In genomic region chr12:71981149-71981548, GRCh38 we compare ENCODE assay signal across 19 cellular contexts. TPM values are rescaled to one million over a fixed set of nuclear protein-coding genes. Genes with fewer than 3 reads are reported as not detected.
DNase-seq lines count a peak whose midpoint lies in the region; ATAC-seq, FAIRE-seq and TF ChIP-seq lines count a peak whose summit lies in the region.
"Had no signal": no experiment of that assay in that cellular context is flagged by ENCODE, and none has a peak within 500 bp of the region (broad histone marks: within the 10 kb centered on the region; RNA-seq: fewer than 3 reads in every experiment).

No MANE protein-coding gene starts in this region.

- H4K20me1 ChIP-seq in HCT116 (ENCODE audit: insufficient read depth) (no peaks in the 10 kb centered on the region), PC-3 (ENCODE audit: low read length) (no peaks in the 10 kb centered on the region)

- TF ChIP-seq CTCF in HCT116 (IDR thresholded peaks at IDR 0.05 in 2 of 3, conservative IDR thresholded peaks at IDR 0.05 in 1 of 3; ENCODE audit: borderline replicate concordance in 1 of 3, insufficient read depth in 1 of 3, low read depth in 2 of 3, low read length in 2 of 3) = no peak
- no peak for TF ChIP-seq CTCF in PC-3 (conservative IDR thresholded peaks at IDR 0.05; ENCODE audit: low read depth, low read length)

- RAD21 ChIA-PET in HCT116 (lab: Charles Lee; ENCODE audit: low non-redundant PET in 1 of 2, low total read pairs in 2 of 2, uncharacterized antibody in 2 of 2, unreplicated experiment in 2 of 2) = no interaction called here

- DNase-seq in HCT116 (ENCODE audit: low read depth, low spot score) = no peak
- peak; percentile 27 for DNase-seq in PC-3
- peak; percentile 15 for DNase-seq in iris pigment epithelial cell (ENCODE audit: low read depth)
- peak; percentile 41 for DNase-seq in renal cortical epithelial cell (ENCODE audit: low read depth)
- no peak for DNase-seq in RCC 7860 (ENCODE audit: low spot score)
- no peak for DNase-seq in effector CD4-positive, alpha-beta T cell
- DNase-seq: CD8-positive, alpha-beta T cell; H9; NCI-H1092; NCI-H1694; NCI-H345; NCI-H69; PC-9 had no signal

- H3K4me3 ChIP-seq in HCT116 (replicated peaks in 1 of 2; ENCODE audit: low read depth in 1 of 2, low read length in 2 of 2) = no peak overlapping the region
- H3K4me3 ChIP-seq in PC-3 (ENCODE audit: low read length) = no peak overlapping the region
- H3K4me3 ChIP-seq: PC-9 had no signal

- H3K4me2 ChIP-seq in HCT116 (ENCODE audit: low read length) (no peak overlapping the region), PC-3 (ENCODE audit: low read length) (no peak overlapping the region)
- H3K4me2 ChIP-seq: PC-9 had no signal

- H3K27me3 ChIP-seq in HCT116 (ENCODE audit: insufficient read depth, low read length) (no peaks in the 10 kb centered on the region), PC-3 (ENCODE audit: low read length) (peaks cover 6% of the 10 kb centered on the region)

- POLR2A ChIA-PET in HCT116 (lab: Charles Lee) (no interaction called here), PC-3 (lab: Charles Lee; ENCODE audit: unreplicated experiment) (interaction anchor here (0.7 kb wide), 1 partner anchor 41 kb away, joined by 3 read pairs; no protein-coding TSS in a partner anchor)

- H3K9ac ChIP-seq in HCT116 (ENCODE audit: low read length) = no peak overlapping the region
- no peak overlapping the region for H3K9ac ChIP-seq in PC-3 (ENCODE audit: low read length)

- H3K79me2 ChIP-seq in HCT116 (ENCODE audit: insufficient read depth, low read length) (no peaks in the 10 kb centered on the region), PC-3 (ENCODE audit: low read length) (no peaks in the 10 kb centered on the region)

- H2AFZ ChIP-seq in HCT116 (ENCODE audit: low read depth, low read length, poor library complexity, severe bottlenecking) (no peak overlapping the region), PC-3 (ENCODE audit: low read length) (no peak overlapping the region)
- H2AFZ ChIP-seq: PC-9 had no signal

- BruUV-seq in HCT116 (replicated peaks; lab: Mats Ljungman, UMichigan) (no TSS peak), PC-3 (replicated peaks; lab: Mats Ljungman, UMichigan) (no TSS peak)

- H3K27ac ChIP-seq in HCT116 (ENCODE audit: low read depth, low read length) = no peak overlapping the region
- H3K27ac ChIP-seq in PC-3 (ENCODE audit: low read length) = no peak overlapping the region
- H3K27ac ChIP-seq: PC-9 had no signal

- intact Hi-C loops in HCT116 (cut with micrococcal nuclease) (no loop called here), PC-3 (cut with micrococcal nuclease) (no loop called here)

- no peaks in the 10 kb centered on the region for H3K9me3 ChIP-seq in HCT116 (ENCODE audit: control insufficient read depth in 1 of 2, insufficient read depth in 1 of 2, low read depth in 1 of 2, low read length in 2 of 2)
- no peaks in the 10 kb centered on the region for H3K9me3 ChIP-seq in PC-3 (ENCODE audit: low read length)

- H3K9me2 ChIP-seq in HCT116 (ENCODE audit: insufficient read depth) = no peaks in the 10 kb centered on the region
- no peaks in the 10 kb centered on the region for H3K9me2 ChIP-seq in PC-3 (replicated peaks; ENCODE audit: low read length)

- TF ChIP-seq RAD21 in HCT116 (IDR thresholded peaks at IDR 0.05; ENCODE audit: low read depth) = no peak

- H3K4me1 ChIP-seq in HCT116 (ENCODE audit: control insufficient read depth in 1 of 2, insufficient read depth in 2 of 2, low read length in 2 of 2) = no peaks in the 10 kb centered on the region
- H3K4me1 ChIP-seq in PC-3 (ENCODE audit: insufficient read depth, low read length) = no peaks in the 10 kb centered on the region

- no peak for TF ChIP-seq POLR2A in HCT116 (IDR thresholded peaks at IDR 0.05; ENCODE audit: borderline replicate concordance, extremely low read depth, insufficient read depth, insufficient read length)

- CTCF ChIA-PET in HCT116 (lab: Charles Lee) (no interaction called here), PC-3 (lab: Charles Lee) (no interaction called here)

- ATAC-seq in HCT116 (no peak), PC-3 (no peak), HG02884 (IDR thresholded peaks at IDR 0.05; ENCODE audit: unreplicated experiment) (no peak)
- ATAC-seq: CD8-positive, alpha-beta T cell; Right ventricle myocardium inferior had no signal

- FAIRE-seq in RCC 7860 (lab: Jason Lieb, UNC) = no peak
- FAIRE-seq: D721Med had no signal

- no peaks in the 10 kb centered on the region for H3F3A ChIP-seq in PC-3 (ENCODE audit: low read length, unreplicated experiment)

- H3K36me3 ChIP-seq in HCT116 (ENCODE audit: control insufficient read depth in 1 of 2, insufficient read depth in 2 of 2, low read length in 2 of 2) = no peaks in the 10 kb centered on the region
- no peaks in the 10 kb centered on the region for H3K36me3 ChIP-seq in PC-3 (ENCODE audit: low read depth, low read length)

TF ChIP-seq in HCT116, 20 proteins besides CTCF, POLR2A, EP300 and RAD21:
- peak; percentile 51 for TF ChIP-seq REST (IDR thresholded peaks at IDR 0.05; ENCODE audit: low read depth)
- TF ChIP-seq ZFX (IDR thresholded peaks at IDR 0.05) = no peak

RNA-seq across cellular contexts. Expression of gene TPH2, which starts 42.5 kb away (rescaled TPM):
- total RNA-seq in HCT116 (2021; ENCODE audit: unreplicated experiment) (not detected), PC-3 (2014; rRNA removed) (not detected in 2 replicates), renal cortical epithelial cell (0.05 TPM in 1 of 2 replicates, not detected in the other)
- polyA plus RNA-seq in HCT116 (2012) = not detected in 2 replicates
- total RNA-seq: CD8-positive, alpha-beta T cell; Daoy; HT-29; PC-9; Right ventricle myocardium inferior had no signal
- polyA plus RNA-seq: BJ had no signal

Comparison
In these comparisons a context has a peak if more than half of its experiments do, and no peak if none do; other contexts are left out.
1. DNase-seq: peak in PC-3 (single experiment), iris pigment epithelial cell (single experiment) and renal cortical epithelial cell (single experiment); none in HCT116 (single experiment), RCC 7860 (single experiment) and effector CD4-positive, alpha-beta T cell (single experiment).